ENCODE assay signal across 17 cellular contexts in the genomic region with DNA sequence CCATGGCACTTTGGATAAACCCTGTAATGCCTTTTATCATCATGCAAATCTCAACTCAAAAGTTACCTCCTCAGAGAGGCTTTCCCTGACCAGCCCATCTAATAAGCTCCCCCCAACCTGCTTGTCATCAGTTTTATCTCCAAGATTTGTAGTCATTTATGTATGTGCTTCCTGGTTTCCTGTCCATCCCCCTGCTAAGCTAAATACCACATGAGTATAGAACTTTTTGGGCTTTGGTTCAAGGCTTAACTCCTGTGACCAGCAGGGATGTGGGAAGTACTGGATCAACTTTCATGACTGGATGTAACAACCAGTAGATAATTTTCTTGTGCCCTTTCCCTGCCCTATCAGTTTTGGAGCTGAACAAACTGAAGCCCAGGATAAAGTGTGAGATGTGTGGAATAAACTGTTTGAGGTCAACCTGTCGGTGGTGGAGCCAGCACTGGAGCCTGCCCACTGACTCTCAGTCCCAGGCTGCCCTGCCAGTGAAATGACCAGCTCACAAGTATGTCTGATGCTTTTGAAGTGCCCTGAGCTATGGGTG.
DNase-seq lines count a peak whose midpoint lies in the region; TF ChIP-seq lines count a peak whose summit lies in the region.
"Had no signal": no experiment of that assay in that cellular context is flagged by ENCODE, and none has a peak within 500 bp of the region (broad histone marks: within the 10 kb centered on the region; RNA-seq: fewer than 3 reads in every experiment).

No MANE protein-coding gene starts in this region.

- no peak overlapping the region for H4K8ac ChIP-seq in mesendoderm (ENCODE audit: low read depth, low read length)

- H2AK5ac ChIP-seq in mesendoderm (ENCODE audit: low read length) = peak overlapping the region; percentile 57

- peak overlapping the region; percentile 30 for H2BK120ac ChIP-seq in mesendoderm (ENCODE audit: low read depth, low read length)

- TF ChIP-seq CTCF in fibroblast of villous mesenchyme (IDR thresholded peaks at IDR 0.05; ENCODE audit: insufficient read depth, low read depth, low read length) (no peak), esophagus squamous epithelium (IDR thresholded peaks at IDR 0.05) (no peak)

- peak overlapping the region; percentile 78 for H2BK15ac ChIP-seq in mesendoderm (replicated peaks; ENCODE audit: low read depth)

- no peaks in the 10 kb centered on the region for H3K9me3 ChIP-seq in MG63
- no peaks in the 10 kb centered on the region for H3K9me3 ChIP-seq in esophagus squamous epithelium
- H3K9me3 ChIP-seq: BLaER1, Caco-2 had no signal

- no peak overlapping the region for H3K9ac ChIP-seq in mesendoderm (ENCODE audit: low read length)
- H3K9ac ChIP-seq: BLaER1 had no signal

- peak; percentile 61 for DNase-seq in EH (ENCODE audit: low read depth)
- peak; percentile 25 for DNase-seq in MG63
- peak; percentile 69 for DNase-seq in fibroblast of villous mesenchyme (ENCODE audit: low read depth)
- no peak for DNase-seq in mesendoderm
- DNase-seq in activated CD4-positive, alpha-beta T cell treated with anti-CD3 and anti-CD28 coated beads for 48 hours = no peak
- DNase-seq in NCI-H1436 (lab: John Stamatoyannopoulos, UW) = no peak
- no peak for DNase-seq in esophagus squamous epithelium (lab: John Stamatoyannopoulos, UW)
- DNase-seq in OCI-M1 (lab: John Stamatoyannopoulos, UW) = no peak
- DNase-seq: 8988T; AML-193; Caco-2; CD8-positive, alpha-beta memory T cell; DND-41; GF-D8; H9 had no signal

- H3K4me3 ChIP-seq in MG63 = no peak overlapping the region
- H3K4me3 ChIP-seq in fibroblast of villous mesenchyme (ENCODE audit: low read depth, low read length) = no peak overlapping the region
- no peak overlapping the region for H3K4me3 ChIP-seq in mesendoderm (ENCODE audit: low read length)
- H3K4me3 ChIP-seq in esophagus squamous epithelium = no peak overlapping the region
- H3K4me3 ChIP-seq: BLaER1, GM23338 had no signal

- no peak for TF ChIP-seq POLR2A in esophagus squamous epithelium (IDR thresholded peaks at IDR 0.05)

- H3K79me2 ChIP-seq in mesendoderm (ENCODE audit: control insufficient read depth, insufficient read depth, low read length) = no peaks in the 10 kb centered on the region

- H3K56ac ChIP-seq in mesendoderm (ENCODE audit: low read length) = peak overlapping the region; percentile 47

- peak overlapping the region; percentile 29 for H3K18ac ChIP-seq in mesendoderm (ENCODE audit: low read length)

- intact Hi-C loops in esophagus squamous epithelium (cut with DNase I) = no loop called here

- H3K36me3 ChIP-seq in MG63 (no peaks in the 10 kb centered on the region), mesendoderm (ENCODE audit: control insufficient read depth, insufficient read depth, low read length) (no peaks in the 10 kb centered on the region), esophagus squamous epithelium (no peaks in the 10 kb centered on the region)
- H3K36me3 ChIP-seq: BLaER1 had no signal

- no peaks in the 10 kb centered on the region for H3K27me3 ChIP-seq in MG63
- no peaks in the 10 kb centered on the region for H3K27me3 ChIP-seq in mesendoderm (ENCODE audit: insufficient read depth, low read length, poor library complexity)
- no peaks in the 10 kb centered on the region for H3K27me3 ChIP-seq in esophagus squamous epithelium
- H3K27me3 ChIP-seq: BLaER1 had no signal

- H3K79me1 ChIP-seq in mesendoderm (ENCODE audit: low read length) = no peaks in the 10 kb centered on the region

- peak overlapping the region; percentile 14 for H4K5ac ChIP-seq in mesendoderm (ENCODE audit: low read length)

- no peak overlapping the region for H3K4ac ChIP-seq in mesendoderm (ENCODE audit: low read depth, low read length)

- H3K27ac ChIP-seq in mesendoderm (ENCODE audit: low read depth, low read length) (no peak overlapping the region), esophagus squamous epithelium (no peak overlapping the region)
- H3K27ac ChIP-seq: BLaER1 had no signal

- H3K4me2 ChIP-seq in mesendoderm (ENCODE audit: low read length) = no peak overlapping the region
- H3K4me2 ChIP-seq: BLaER1, GM23338 had no signal

- no CpG with 5 or more reads among the region's 1 CpG for WGBS in mesendoderm (ENCODE audit: extremely low coverage, insufficient coverage, low lambda C conversion rate)
- WGBS in esophagus squamous epithelium, 2 donors = 50 to 75% methylated on average over 1 of the region's 1 CpG

- no peak overlapping the region for H3K23ac ChIP-seq in mesendoderm (ENCODE audit: low read length)

- H3K4me1 ChIP-seq in mesendoderm (ENCODE audit: control insufficient read depth, low read depth, low read length) (peaks cover 5% of the 10 kb centered on the region), esophagus squamous epithelium (no peaks in the 10 kb centered on the region)
- H3K4me1 ChIP-seq: BLaER1, Caco-2 had no signal

- H2BK5ac ChIP-seq in mesendoderm (ENCODE audit: low read length) = peak overlapping the region; percentile 38

Comparison
In these comparisons a context has a peak if more than half of its experiments do, and no peak if none do; other contexts are left out.
1. DNase-seq: peak in EH (single experiment), MG63 (single experiment) and fibroblast of villous mesenchyme (single experiment); none in mesendoderm (single experiment), activated CD4-positive, alpha-beta T cell treated with anti-CD3 and anti-CD28 coated beads for 48 hours (single experiment), NCI-H1436 (single experiment), esophagus squamous epithelium (single experiment) and OCI-M1 (single experiment).